In genomic region chr15:45635191-45635638, GRCh38 we compare ENCODE assay signal across 8 cellular contexts. TPM values are rescaled to one million over a fixed set of nuclear protein-coding genes. Genes with fewer than 3 reads are reported as not detected.
DNase-seq lines count a peak whose midpoint lies in the region; TF ChIP-seq lines count a peak whose summit lies in the region.

No MANE protein-coding gene starts in this region.

- H4K20me1 ChIP-seq in fibroblast of lung (ENCODE audit: control insufficient read depth, extremely low read depth, insufficient read depth, low read length) (no peaks in the 10 kb centered on the region), neural cell (ENCODE audit: insufficient read depth) (no peaks in the 10 kb centered on the region)

- H3K4me1 ChIP-seq in fibroblast of lung (ENCODE audit: control insufficient read depth, extremely low read depth, insufficient read depth, low read length) (peaks cover 27% of the 10 kb centered on the region), stomach smooth muscle (ENCODE audit: control insufficient read depth, insufficient read depth, low read length) (peaks cover 24% of the 10 kb centered on the region)

- no peak for TF ChIP-seq EP300 in neural cell (conservative IDR thresholded peaks at IDR 0.05; ENCODE audit: poor library complexity, severe bottlenecking)

- DNase-seq in HEK293T (ENCODE audit: extremely low spot score) = peak; percentile 11
- peak; percentile 66 for DNase-seq in NAMALWA (ENCODE audit: low spot score)
- DNase-seq in activated T-cell treated with anti-CD3 and anti-CD28 coated beads, Interleukin-2, amount 50 U/mL, for 1 hour = peak; percentile 71
- no peak for DNase-seq in fibroblast of lung (ENCODE audit: low read depth in 2 of 2)
- no peak for DNase-seq in NCI-H1436 treated with DMSO at 0.1 percent for 48 hours (lab: John Stamatoyannopoulos, UW)

- H3K9ac ChIP-seq in fibroblast of lung (ENCODE audit: insufficient read depth, low read length) = peak overlapping the region; percentile 73
- no peak overlapping the region for H3K9ac ChIP-seq in neural cell (ENCODE audit: low read length)
- H3K9ac ChIP-seq in stomach smooth muscle (ENCODE audit: low read length in 2 of 2) = peak overlapping the region; percentile 90 to 94

- H3K4me3 ChIP-seq in GM12875 (ENCODE audit: low read depth, low read length) (peak overlapping the region; percentile 68), fibroblast of lung (replicated peaks in 1 of 4; ENCODE audit: control extremely low read depth in 1 of 4, insufficient read depth in 1 of 4, low read depth in 3 of 4, low read length in 4 of 4) (peak overlapping the region; percentile 61 to 81 (median 74)), neural cell (ENCODE audit: low read length) (peak overlapping the region; percentile 55), stomach smooth muscle (ENCODE audit: low read length in 2 of 2) (peak overlapping the region; percentile 88 to 96)

- no peak for TF ChIP-seq RAD21 in neural cell (conservative IDR thresholded peaks at IDR 0.05)

- H3K9me2 ChIP-seq in neural cell (ENCODE audit: insufficient read depth, low read length) = no peaks in the 10 kb centered on the region

- H3K79me2 ChIP-seq in fibroblast of lung (ENCODE audit: control insufficient read depth, insufficient read depth, low read length) (peaks cover 9% of the 10 kb centered on the region), neural cell (replicated peaks; ENCODE audit: insufficient read depth, low read length) (no peaks in the 10 kb centered on the region)

- peak overlapping the region; percentile 63 for H2AFZ ChIP-seq in fibroblast of lung (ENCODE audit: low read length)
- H2AFZ ChIP-seq in neural cell (ENCODE audit: low read depth, low read length) = no peak overlapping the region

- H3F3A ChIP-seq in neural cell (ENCODE audit: insufficient read depth, low read length, poor library complexity, severe bottlenecking) = no peaks in the 10 kb centered on the region

- H3K9me3 ChIP-seq in fibroblast of lung (ENCODE audit: control insufficient read depth, insufficient read depth, low read depth, low read length) = no peaks in the 10 kb centered on the region
- peaks cover 5% of the 10 kb centered on the region for H3K9me3 ChIP-seq in neural cell (ENCODE audit: low read length)
- no peaks in the 10 kb centered on the region for H3K9me3 ChIP-seq in stomach smooth muscle (ENCODE audit: control insufficient read depth in 2 of 2, low read length in 2 of 2)

- POLR2A ChIA-PET in HEK293T (lab: Yijun Ruan, JAX) = no interaction called here

- CTCF ChIA-PET in HEK293T (lab: Yijun Ruan, JAX) = no interaction called here

- TF ChIP-seq CTCF in GM12875 (IDR thresholded peaks at IDR 0.05; ENCODE audit: borderline replicate concordance, insufficient read depth, low read depth, low read length) (peak; percentile 77), fibroblast of lung (conservative IDR thresholded peaks at IDR 0.05 in 1 of 2, IDR thresholded peaks at IDR 0.05 in 1 of 2; ENCODE audit: low read depth in 1 of 2, low read length in 2 of 2) (peak; percentile 34 to 42), neural cell (IDR thresholded peaks at IDR 0.05; ENCODE audit: poor library complexity, severe bottlenecking) (no peak)

- H3K27me3 ChIP-seq in fibroblast of lung (ENCODE audit: control insufficient read depth, insufficient read depth, low read length) (no peaks in the 10 kb centered on the region), neural cell (ENCODE audit: insufficient read depth, low read depth, low read length) (peaks cover 21% of the 10 kb centered on the region), stomach smooth muscle (ENCODE audit: control insufficient read depth in 1 of 2, insufficient read depth in 2 of 2, low read length in 2 of 2) (no peaks in the 10 kb centered on the region)

- H3K4me2 ChIP-seq in fibroblast of lung (ENCODE audit: extremely low read depth, insufficient read depth, low read length) (peak overlapping the region; percentile 86), neural cell (ENCODE audit: low read length) (no peak overlapping the region)

- H3K27ac ChIP-seq in fibroblast of lung (ENCODE audit: insufficient read depth, low read length) (peak overlapping the region; percentile 52), neural cell (ENCODE audit: low read length) (no peak overlapping the region), stomach smooth muscle (ENCODE audit: low read length) (peak overlapping the region; percentile 76)

- H3K36me3 ChIP-seq in fibroblast of lung (ENCODE audit: control insufficient read depth, insufficient read depth, low read length) = no peaks in the 10 kb centered on the region
- H3K36me3 ChIP-seq in neural cell (ENCODE audit: insufficient read depth, low read length) = no peaks in the 10 kb centered on the region
- H3K36me3 ChIP-seq in stomach smooth muscle (ENCODE audit: control insufficient read depth in 2 of 2, insufficient read depth in 2 of 2, low read length in 2 of 2) = no peaks in the 10 kb centered on the region

TF ChIP-seq in HEK293T, 16 proteins besides CTCF, POLR2A, EP300 and RAD21:
- no peak for TF ChIP-seq SP1 (IDR thresholded peaks at IDR 0.05)
- TF ChIP-seq BHLHE40 (IDR thresholded peaks at IDR 0.05; ENCODE audit: borderline replicate concordance) = no peak
- TF ChIP-seq TARDBP (IDR thresholded peaks at IDR 0.05) = no peak
- no peak for TF ChIP-seq FOXM1 (IDR thresholded peaks at IDR 0.05; ENCODE audit: borderline replicate concordance)
- TF ChIP-seq ARNT (IDR thresholded peaks at IDR 0.05) = no peak
- TF ChIP-seq FOXK2 (IDR thresholded peaks at IDR 0.05) = no peak
- TF ChIP-seq PKNOX1 (IDR thresholded peaks at IDR 0.05) = no peak
- no peak for TF ChIP-seq FOXA1 (IDR thresholded peaks at IDR 0.05)
- TF ChIP-seq HDGF (IDR thresholded peaks at IDR 0.05; ENCODE audit: borderline replicate concordance) = no peak
- no peak for TF ChIP-seq L3MBTL2 (conservative IDR thresholded peaks at IDR 0.05)
- TF ChIP-seq ZNF384 (IDR thresholded peaks at IDR 0.05) = no peak
- no peak for TF ChIP-seq LEF1 (IDR thresholded peaks at IDR 0.05; ENCODE audit: borderline replicate concordance)
- no peak for TF ChIP-seq NFRKB (IDR thresholded peaks at IDR 0.05)
- TF ChIP-seq ELF4 (IDR thresholded peaks at IDR 0.05) = no peak
- TF ChIP-seq SUZ12 (IDR thresholded peaks at IDR 0.05) = no peak
- TF ChIP-seq CTBP1 (IDR thresholded peaks at IDR 0.05; ENCODE audit: borderline replicate concordance) = no peak

TF ChIP-seq in neural cell, 6 proteins besides CTCF, POLR2A, EP300 and RAD21:
- TF ChIP-seq TAF1 (IDR thresholded peaks at IDR 0.05; ENCODE audit: low read depth) = no peak
- no peak for TF ChIP-seq POLR2AphosphoS5 (IDR thresholded peaks at IDR 0.05)
- TF ChIP-seq EZH2 (IDR thresholded peaks at IDR 0.05; ENCODE audit: borderline replicate concordance, insufficient read depth, low read length, poor library complexity, severe bottlenecking) = no peak
- no peak for TF ChIP-seq REST (IDR thresholded peaks at IDR 0.05; ENCODE audit: borderline replicate concordance)
- no peak for TF ChIP-seq MXI1 (conservative IDR thresholded peaks at IDR 0.05; ENCODE audit: poor library complexity, severe bottlenecking)
- no peak for TF ChIP-seq SMC3 (conservative IDR thresholded peaks at IDR 0.05; ENCODE audit: poor library complexity)

RNA-seq across cellular contexts. Expression of gene SQOR, which starts 0.4 kb away (rescaled TPM):
- total RNA-seq in fibroblast of lung = 105 and 129 TPM in 2 replicates
- polyA plus RNA-seq in fibroblast of lung = 55.4 and 81.5 TPM in 2 replicates
- polyA plus RNA-seq in fibroblast of lung (2012) = 45.9 and 61.3 TPM in 2 replicates
- 45.2 and 102 TPM in 2 replicates for polyA minus RNA-seq in fibroblast of lung (ENCODE audit: low replicate concordance)
- polyA plus RNA-seq in neural cell = not detected in 2 replicates
- polyA minus RNA-seq in neural cell = not detected in 2 replicates

RNA-seq across cellular contexts. Expression of gene BLOC1S6, which starts 48.0 kb away (rescaled TPM):
- total RNA-seq in fibroblast of lung = 84.6 and 91.9 TPM in 2 replicates
- 34.2 and 38.3 TPM in 2 replicates for polyA plus RNA-seq in fibroblast of lung
- polyA plus RNA-seq in fibroblast of lung (2012) = 44.9 and 50.2 TPM in 2 replicates
- 3.1 and 4.6 TPM in 2 replicates for polyA minus RNA-seq in fibroblast of lung (ENCODE audit: low replicate concordance)
- polyA plus RNA-seq in neural cell = 179 and 184 TPM in 2 replicates
- polyA minus RNA-seq in neural cell = 170 and 184 TPM in 2 replicates

Comparison
In these comparisons a context has a peak if more than half of its experiments do, and no peak if none do; other contexts are left out.
1. DNase-seq: peak in HEK293T (single experiment), NAMALWA (single experiment) and activated T-cell treated with anti-CD3 and anti-CD28 coated beads, Interleukin-2, amount 50 U/mL, for 1 hour (single experiment); none in fibroblast of lung (0 of 2) and NCI-H1436 treated with DMSO at 0.1 percent for 48 hours (single experiment).
2. RNA of gene SQOR, which starts 0.4 kb away (polyA plus RNA-seq): 45.9 to 81.5 TPM in fibroblast of lung; not detected in neural cell; every median in the first group is over 10 times any median in the second.
3. Peak in every context shown above with its lines, with median percentiles within 50 percentile points of each other: H3K4me3 ChIP-seq.